ENCODE assay signal across 25 cellular contexts in the genomic region with DNA sequence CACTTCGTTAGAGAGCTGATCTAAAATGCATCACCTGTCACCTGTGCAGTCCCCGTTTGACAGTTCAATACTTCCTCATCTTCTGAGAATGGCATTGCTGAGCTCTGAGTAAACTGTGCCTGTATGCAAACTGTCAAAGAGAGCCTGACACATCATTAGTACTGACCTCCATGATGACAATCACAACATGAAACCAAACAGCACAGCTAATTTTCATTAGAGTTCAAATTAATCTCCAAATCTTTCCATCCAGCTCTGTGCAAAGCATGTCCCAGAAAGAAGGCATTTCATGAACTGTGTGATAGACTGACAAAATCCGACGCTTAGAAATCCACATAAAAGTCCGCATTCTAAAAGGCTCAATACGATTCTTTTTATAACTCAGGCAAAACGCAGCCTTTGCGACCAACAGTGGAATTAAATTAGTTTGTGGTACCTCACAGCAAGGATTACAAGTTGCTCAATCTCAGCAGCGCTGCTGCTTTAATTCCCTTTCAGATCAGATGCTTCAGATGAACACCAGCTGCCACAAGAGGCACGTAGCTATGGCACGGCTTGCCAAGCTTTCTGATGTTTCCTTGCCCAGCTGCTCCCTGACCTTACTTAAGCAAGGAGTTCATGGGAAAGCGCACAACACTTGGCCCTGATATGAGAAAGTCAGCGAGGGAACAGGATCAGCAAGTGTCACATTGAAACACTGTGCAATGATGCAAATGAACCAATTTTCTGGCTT.
DNase-seq lines count a peak whose midpoint lies in the region; ATAC-seq, FAIRE-seq and TF ChIP-seq lines count a peak whose summit lies in the region.
"Had no signal": no experiment of that assay in that cellular context is flagged by ENCODE, and none has a peak within 500 bp of the region (broad histone marks: within the 10 kb centered on the region; RNA-seq: fewer than 3 reads in every experiment).

No MANE protein-coding gene starts in this region.

- H3K4me1 ChIP-seq in SK-N-SH (ENCODE audit: control insufficient read depth in 1 of 2, insufficient read depth in 2 of 2, low read depth in 1 of 2, low read length in 1 of 2) = peaks cover 0 to 10% of the 10 kb centered on the region in 2 experiments; a peak in 2 of 4 replicates
- no peaks in the 10 kb centered on the region for H3K4me1 ChIP-seq in H1 (replicated peaks in 1 of 4; ENCODE audit: control insufficient read depth in 3 of 4, insufficient read depth in 4 of 4, low read length in 3 of 4)
- no peaks in the 10 kb centered on the region for H3K4me1 ChIP-seq in testis
- H3K4me1 ChIP-seq: BLaER1 treated with 17β-estradiol and CSF1 and Interleukin-3, amounts not matched to agents 10 nM and 100 nM; pancreas; uterus had no signal

- no peak overlapping the region for H4K5ac ChIP-seq in H1 (ENCODE audit: insufficient read length, low read depth, low read length)

- no peak overlapping the region for H3K9ac ChIP-seq in SK-N-SH
- no peak overlapping the region for H3K9ac ChIP-seq in H1 (replicated peaks in 1 of 4; ENCODE audit: extremely low read depth in 1 of 4, low read depth in 3 of 4, low read length in 3 of 4)
- H3K9ac ChIP-seq: BLaER1 treated with 17β-estradiol and CSF1 and Interleukin-3, amounts not matched to agents 10 nM and 100 nM had no signal

- TF ChIP-seq CTCF in SK-N-SH (IDR thresholded peaks at IDR 0.05) = no peak
- no peak for TF ChIP-seq CTCF in H1 (IDR thresholded peaks at IDR 0.05; ENCODE audit: control extremely low read depth in 1 of 3, insufficient read depth in 1 of 3, low read depth in 1 of 3, low read length in 3 of 3)
- TF ChIP-seq CTCF in testis (IDR thresholded peaks at IDR 0.05) = no peak

- H3K18ac ChIP-seq in H1 (ENCODE audit: extremely low read depth, low read length) = no peak overlapping the region

- H3K36me3 ChIP-seq in SK-N-SH (replicated peaks in 1 of 2; ENCODE audit: control insufficient read depth in 1 of 2, insufficient read depth in 2 of 2, low read length in 1 of 2) = no peaks in the 10 kb centered on the region
- H3K36me3 ChIP-seq in H1 (ENCODE audit: control insufficient read depth in 2 of 4, insufficient read depth in 4 of 4, low read length in 3 of 4) = no peaks in the 10 kb centered on the region
- no peaks in the 10 kb centered on the region for H3K36me3 ChIP-seq in testis (ENCODE audit: low read depth, missing control alignments)
- H3K36me3 ChIP-seq: BLaER1 treated with 17β-estradiol and CSF1 and Interleukin-3, amounts not matched to agents 10 nM and 100 nM; pancreas; uterus had no signal

- no peak overlapping the region for H3K56ac ChIP-seq in H1 (replicated peaks; ENCODE audit: insufficient read length, low read depth, low read length)

- H3K23ac ChIP-seq in H1 (ENCODE audit: insufficient read length) = no peak overlapping the region

- FAIRE-seq in H1 (lab: Jason Lieb, UNC) = no peak
- FAIRE-seq: endometrium, HepG2, pancreas had no signal

- H3K9me2 ChIP-seq in SK-N-SH = no peaks in the 10 kb centered on the region

- H3K14ac ChIP-seq in H1 (ENCODE audit: insufficient read length) = no peak overlapping the region

- intact Hi-C loops in testis (cut with DNase I; ENCODE audit: low total_unique reads) = no loop called here

- no peak overlapping the region for H2BK120ac ChIP-seq in H1 (replicated peaks; ENCODE audit: low read depth, low read length)

- H3K9me3 ChIP-seq in SK-N-SH = no peaks in the 10 kb centered on the region; the same call in 1 of the 2 replicates
- no peaks in the 10 kb centered on the region for H3K9me3 ChIP-seq in H1 (ENCODE audit: insufficient read depth in 2 of 2, low read depth in 1 of 2, low read length in 1 of 2)
- no peaks in the 10 kb centered on the region for H3K9me3 ChIP-seq in testis
- H3K9me3 ChIP-seq: BLaER1 treated with 17β-estradiol and CSF1 and Interleukin-3, amounts not matched to agents 10 nM and 100 nM; pancreas; uterus had no signal

- H3K27me3 ChIP-seq in SK-N-SH (ENCODE audit: insufficient read depth) (no peaks in the 10 kb centered on the region), H1 (replicated peaks in 1 of 4; ENCODE audit: control insufficient read depth in 3 of 4, extremely low read depth in 1 of 4, insufficient read depth in 3 of 4, low read length in 3 of 4) (no peaks in the 10 kb centered on the region), testis (no peaks in the 10 kb centered on the region)
- H3K27me3 ChIP-seq: BLaER1 treated with 17β-estradiol and CSF1 and Interleukin-3, amounts not matched to agents 10 nM and 100 nM; pancreas; uterus had no signal

- H3K4me2 ChIP-seq in SK-N-SH (no peak overlapping the region), H1 (ENCODE audit: insufficient read depth in 1 of 2, low read depth in 2 of 2, low read length in 2 of 2) (no peak overlapping the region)
- H3K4me2 ChIP-seq: BLaER1 treated with 17β-estradiol and CSF1 and Interleukin-3, amounts not matched to agents 10 nM and 100 nM had no signal

- ATAC-seq in SK-N-SH treated with all-trans-retinoic acid at 6 μM for 48 hours (no peak), HG02973 (IDR thresholded peaks at IDR 0.05; ENCODE audit: unreplicated experiment) (no peak)
- ATAC-seq: HepG2; naive thymus-derived CD8-positive, alpha-beta T cell; pancreas; sciatic nerve had no signal

- H3K79me2 ChIP-seq in SK-N-SH (ENCODE audit: insufficient read depth) (no peaks in the 10 kb centered on the region), H1 (ENCODE audit: control insufficient read depth in 1 of 2, insufficient read depth in 2 of 2, low read length in 2 of 2) (no peaks in the 10 kb centered on the region)

- CTCF ChIA-PET in SK-N-SH (lab: Yijun Ruan, JAX) = interaction anchor here (2.0 kb wide), 1 partner anchor 22 kb away, joined by 7 read pairs; no protein-coding TSS in a partner anchor
- CTCF ChIA-PET in H1 (lab: Charles Lee; ENCODE audit: partially characterized antibody) = no interaction called here

- peak overlapping the region in 1 of 2 experiments; percentile 22; a peak in 1 of 4 replicates for H3K27ac ChIP-seq in SK-N-SH (ENCODE audit: low read depth in 2 of 2, low read length in 1 of 2)
- no peak overlapping the region for H3K27ac ChIP-seq in H1 (ENCODE audit: low read depth, low read length)
- no peak overlapping the region for H3K27ac ChIP-seq in testis
- H3K27ac ChIP-seq: BLaER1 treated with 17β-estradiol and CSF1 and Interleukin-3, amounts not matched to agents 10 nM and 100 nM; coronary artery; HL-60; pancreas; uterus; VCaP had no signal

- POLR2A ChIA-PET in SK-N-SH (lab: Yijun Ruan, JAX) (no interaction called here), H1 (lab: Charles Lee; ENCODE audit: partially characterized antibody) (no interaction called here)

- H3K4ac ChIP-seq in H1 (replicated peaks; ENCODE audit: insufficient read length, low read depth, low read length) = no peak overlapping the region

- WGBS in SK-N-SH (ENCODE audit: low lambda C conversion rate) = 9% methylated on average over 13 of the region's 13 CpGs
- 89% methylated on average over 13 of the region's 13 CpGs; no CpG with 5 or more reads in 1 of the 2 experiments for WGBS in H1 (ENCODE audit: extremely low coverage in 1 of 2, insufficient coverage in 1 of 2, insufficient read length in 1 of 2, insufficient replicate concordance in 2 of 2, low coverage in 1 of 2, low lambda C conversion rate in 2 of 2, missing lambda C conversion rate in 1 of 2), 2 experiments
- 33 to 36% methylated on average over 13 of the region's 13 CpGs for WGBS in testis, 2 donors

- H3K4me3 ChIP-seq in SK-N-SH (ENCODE audit: low read depth in 2 of 2, low read length in 1 of 2) (peak overlapping the region in 1 of 2 experiments; percentile 6; a peak in 1 of 4 replicates), H1 (ENCODE audit: extremely low read depth in 1 of 4, insufficient read depth in 2 of 4, low read depth in 3 of 4, low read length in 4 of 4) (no peak overlapping the region), testis (no peak overlapping the region)
- H3K4me3 ChIP-seq: BLaER1 treated with 17β-estradiol and CSF1 and Interleukin-3, amounts not matched to agents 10 nM and 100 nM; coronary artery; pancreas; uterus had no signal

- H4K8ac ChIP-seq in H1 (ENCODE audit: extremely low read depth, insufficient read depth, low read length) = no peak overlapping the region

- no peak overlapping the region for H4K91ac ChIP-seq in H1 (replicated peaks; ENCODE audit: insufficient read length, low read length)

- no peak overlapping the region for H2BK12ac ChIP-seq in H1 (ENCODE audit: low read depth, low read length)

- DNase-seq in SK-N-SH (peak; percentile 7), NCI-H69 (lab: John Stamatoyannopoulos, UW) (peak; percentile 9), H1 (ENCODE audit: low read depth in 1 of 2, low spot score in 2 of 2) (no peak), testis (peak; percentile 50), NCI-H774 (lab: John Stamatoyannopoulos, UW) (no peak), NCI-H2029 (lab: John Stamatoyannopoulos, UW) (no peak)
- DNase-seq: activated CD4-positive, alpha-beta T cell treated with anti-CD3 and anti-CD28 coated beads, Interleukin-2, amount 50 U/mL, for 1 hour; activated naive CD8-positive, alpha-beta T cell treated with anti-CD3 and anti-CD28 coated beads, Interleukin-2, amount 10 ng/mL, durations not matched to agents 7 days and 5 days; EL; naive thymus-derived CD8-positive, alpha-beta T cell; NCI-H1048; NCI-H2107; pancreas; stimulated activated CD4-positive, alpha-beta T cell treated with anti-CD3 and anti-CD28 coated beads, Interleukin-15, amount 100 ng/mL, for 24 hours; T-helper 2 cell; uterus had no signal

- TF ChIP-seq EP300 in SK-N-SH (IDR thresholded peaks at IDR 0.05; ENCODE audit: borderline replicate concordance in 1 of 2, low read depth in 1 of 2, low read length in 1 of 2) (no peak), H1 (IDR thresholded peaks at IDR 0.05; ENCODE audit: borderline replicate concordance in 1 of 2, low read depth in 2 of 2, low read length in 2 of 2) (no peak)

- H2BK5ac ChIP-seq in H1 (ENCODE audit: low read depth, low read length) = no peak overlapping the region

- H4K20me1 ChIP-seq in SK-N-SH (ENCODE audit: insufficient read depth) = no peaks in the 10 kb centered on the region
- H4K20me1 ChIP-seq in H1 (replicated peaks in 1 of 2; ENCODE audit: control insufficient read depth in 1 of 2, insufficient read depth in 2 of 2, low read length in 2 of 2) = no peaks in the 10 kb centered on the region
- H4K20me1 ChIP-seq: BLaER1 treated with 17β-estradiol and CSF1 and Interleukin-3, amounts not matched to agents 10 nM and 100 nM had no signal

- TF ChIP-seq POLR2A in H1 (IDR thresholded peaks at IDR 0.05; ENCODE audit: control extremely low read depth in 1 of 2, low read depth in 2 of 2, low read length in 2 of 2) (no peak), testis (IDR thresholded peaks at IDR 0.05) (no peak)

- H2BK15ac ChIP-seq in H1 (ENCODE audit: low read length) = no peak overlapping the region

- H3F3A ChIP-seq in SK-N-SH (replicated peaks; ENCODE audit: insufficient read depth) = no peaks in the 10 kb centered on the region

- H3K23me2 ChIP-seq in H1 (ENCODE audit: low read depth, low read length) = no peaks in the 10 kb centered on the region

- no peak overlapping the region for H2BK20ac ChIP-seq in H1 (ENCODE audit: low read length)

- no peak overlapping the region for H2AK5ac ChIP-seq in H1 (ENCODE audit: low read depth, low read length)

- no peaks in the 10 kb centered on the region for H3K79me1 ChIP-seq in H1 (ENCODE audit: low read depth, low read length)

- H2AFZ ChIP-seq in SK-N-SH (ENCODE audit: low read depth) (no peak overlapping the region), H1 (ENCODE audit: low read length) (peak overlapping the region; percentile 50)

- no peak; the same call in 1 of the 2 replicates for TF ChIP-seq RAD21 in SK-N-SH (IDR thresholded peaks at IDR 0.05; ENCODE audit: low read length)
- no peak for TF ChIP-seq RAD21 in H1 (IDR thresholded peaks at IDR 0.05 in 1 of 2, conservative IDR thresholded peaks at IDR 0.05 in 1 of 2; ENCODE audit: low read depth in 2 of 2, low read length in 2 of 2)

Comparison
In these comparisons a context has a peak if more than half of its experiments do, and no peak if none do; other contexts are left out.
1. DNase-seq: peak in SK-N-SH (single experiment), NCI-H69 (single experiment) and testis (single experiment); none in H1 (0 of 2), NCI-H774 (single experiment) and NCI-H2029 (single experiment).